Comparison of ENCODE assay signal across 17 cellular contexts in genomic region chr4:99714179-99714578, GRCh38. TPM values are rescaled to one million over a fixed set of nuclear protein-coding genes. Genes with fewer than 3 reads are reported as not detected.
DNase-seq lines count a peak whose midpoint lies in the region; ATAC-seq, FAIRE-seq and TF ChIP-seq lines count a peak whose summit lies in the region.
"Had no signal": no experiment of that assay in that cellular context is flagged by ENCODE, and none has a peak within 500 bp of the region (broad histone marks: within the 10 kb centered on the region; RNA-seq: fewer than 3 reads in every experiment).

No MANE protein-coding gene starts in this region.

- H3K27me3 ChIP-seq in body of pancreas (no peaks in the 10 kb centered on the region), mesendoderm (ENCODE audit: insufficient read depth, low read length, poor library complexity) (no peaks in the 10 kb centered on the region)
- H3K27me3 ChIP-seq: BLaER1 had no signal

- no peak overlapping the region for H3K56ac ChIP-seq in mesendoderm (ENCODE audit: low read length)

- no peak overlapping the region for H2AK5ac ChIP-seq in mesendoderm (ENCODE audit: low read length)

- no peak overlapping the region for H4K8ac ChIP-seq in mesendoderm (ENCODE audit: low read depth, low read length)

- H3K36me3 ChIP-seq in body of pancreas (replicated peaks in 1 of 2; ENCODE audit: insufficient read depth in 1 of 2, low read depth in 2 of 2): no peaks in the 10 kb centered on the region
- H3K36me3 ChIP-seq in mesendoderm (ENCODE audit: control insufficient read depth, insufficient read depth, low read length): no peaks in the 10 kb centered on the region
- H3K36me3 ChIP-seq: BLaER1, HAP-1 had no signal

- TF ChIP-seq POLR2A in A549 (IDR thresholded peaks at IDR 0.05; ENCODE audit: low read length): no peak
- no peak for TF ChIP-seq POLR2A in body of pancreas (IDR thresholded peaks at IDR 0.05)

- H3K79me1 ChIP-seq in mesendoderm (ENCODE audit: low read length): no peaks in the 10 kb centered on the region

- DNase-seq in DMS 273 (lab: John Stamatoyannopoulos, UW; ENCODE audit: unreplicated experiment): peak; percentile 19
- DNase-seq in DMS 273 treated with DMSO at 0.1 percent for 48 hours (lab: John Stamatoyannopoulos, UW): no peak
- no peak for DNase-seq in A549 (ENCODE audit: low read depth in 1 of 2, low spot score in 1 of 2)
- peak in 3 of 4 donors; percentile 8 to 29 (median 23) for DNase-seq in body of pancreas
- peak; percentile 33 for DNase-seq in mesendoderm
- no peak for DNase-seq in activated CD4-positive, alpha-beta T cell treated with anti-CD3 and anti-CD28 coated beads, Interleukin-2, amount 50 U/mL, for 1 hour
- no peak for DNase-seq in GF-D8 (lab: John Stamatoyannopoulos, UW)
- no peak for DNase-seq in NCI-H526 (lab: John Stamatoyannopoulos, UW)
- DNase-seq: CD4-positive, alpha-beta memory T cell; DMS79; GDM1 had no signal

- no peak overlapping the region for H3K4me3 ChIP-seq in A549
- H3K4me3 ChIP-seq in body of pancreas: no peak overlapping the region
- no peak overlapping the region for H3K4me3 ChIP-seq in mesendoderm (ENCODE audit: low read length)
- H3K4me3 ChIP-seq: BLaER1, HAP-1 had no signal

- FAIRE-seq in A549 (lab: Jason Lieb, UNC): no peak

- H3K27ac ChIP-seq in A549: no peak overlapping the region
- no peak overlapping the region for H3K27ac ChIP-seq in body of pancreas
- no peak overlapping the region for H3K27ac ChIP-seq in mesendoderm (ENCODE audit: low read depth, low read length)
- H3K27ac ChIP-seq: 22Rv1, BLaER1 had no signal

- ATAC-seq in A549 (no peak), body of pancreas (no peak)

- H4K5ac ChIP-seq in mesendoderm (ENCODE audit: low read length): no peak overlapping the region

- TF ChIP-seq EP300 in A549 (IDR thresholded peaks at IDR 0.05): no peak

- H2BK120ac ChIP-seq in mesendoderm (ENCODE audit: low read depth, low read length): no peak overlapping the region

- H3K79me2 ChIP-seq in mesendoderm (ENCODE audit: control insufficient read depth, insufficient read depth, low read length): no peaks in the 10 kb centered on the region

- no peak overlapping the region for H2BK15ac ChIP-seq in mesendoderm (replicated peaks; ENCODE audit: low read depth)

- CTCF ChIA-PET in A549 (lab: Yijun Ruan, JAX): interaction anchor here (1.6 kb wide), 1 partner anchor 9 kb away, joined by 5 read pairs; no protein-coding TSS in a partner anchor

- H3K23ac ChIP-seq in mesendoderm (ENCODE audit: low read length): no peak overlapping the region

- WGBS in A549 (ENCODE audit: missing lambda C conversion rate): 96% methylated on average over 4 of the region's 4 CpGs
- WGBS in body of pancreas, 2 donors: 69 to 71% methylated on average over 4 of the region's 4 CpGs
- WGBS in mesendoderm (ENCODE audit: extremely low coverage, insufficient coverage, low lambda C conversion rate): no CpG with 5 or more reads among the region's 4 CpGs

- intact Hi-C loops in body of pancreas (cut with DNase I): no loop called here

- peaks cover 4% of the 10 kb centered on the region; the same call in 1 of the 3 replicates for H3K4me1 ChIP-seq in A549
- H3K4me1 ChIP-seq in body of pancreas: peaks cover 31% of the 10 kb centered on the region
- peaks cover 7% of the 10 kb centered on the region for H3K4me1 ChIP-seq in mesendoderm (ENCODE audit: control insufficient read depth, low read depth, low read length)
- H3K4me1 ChIP-seq: BLaER1, HAP-1 had no signal

- H3K18ac ChIP-seq in mesendoderm (ENCODE audit: low read length): no peak overlapping the region

- H3K4me2 ChIP-seq in A549 (no peak overlapping the region), mesendoderm (ENCODE audit: low read length) (no peak overlapping the region)
- H3K4me2 ChIP-seq: BLaER1 had no signal

- no peak for TF ChIP-seq CTCF in A549 (IDR thresholded peaks at IDR 0.05)
- no peak for TF ChIP-seq CTCF in body of pancreas (IDR thresholded peaks at IDR 0.05)

- H2BK5ac ChIP-seq in mesendoderm (ENCODE audit: low read length): no peak overlapping the region

- H3K9ac ChIP-seq in mesendoderm (ENCODE audit: low read length): no peak overlapping the region
- H3K9ac ChIP-seq: BLaER1 had no signal

- H3K9me3 ChIP-seq in A549 (no peaks in the 10 kb centered on the region), body of pancreas (no peaks in the 10 kb centered on the region)
- H3K9me3 ChIP-seq: BLaER1, HAP-1 had no signal

- H3K4ac ChIP-seq in mesendoderm (ENCODE audit: low read depth, low read length): no peak overlapping the region

- no peak for TF ChIP-seq RAD21 in A549 (conservative IDR thresholded peaks at IDR 0.05 in 1 of 2, IDR thresholded peaks at IDR 0.05 in 1 of 2)

- POLR2A ChIA-PET in A549 (lab: Yijun Ruan, JAX): no interaction called here

TF ChIP-seq in A549, 52 proteins besides CTCF, POLR2A, EP300 and RAD21:
- TF ChIP-seq RARB (CRISPR knock-in tag; IDR thresholded peaks at IDR 0.05) (no peak), MAFK (IDR thresholded peaks at IDR 0.05; ENCODE audit: partially characterized antibody) (peak; percentile 58)

RNA-seq across cellular contexts. Expression of gene C4orf54, which starts 56.6 kb away (rescaled TPM):
- polyA plus RNA-seq in A549 (2011; rRNA removed) (not detected in 2 replicates), A549 (2017; fragmentation: RNase III; extraction: RNeasy Plus Mini Kit Qiagen cat#74134 plus additional on column Dnase treatment) (not detected in 3 replicates)
- polyA plus RNA-seq in A549 (2012; cell fraction: cytosol; rRNA removed): not detected in 2 replicates
- polyA plus RNA-seq in A549 (2012; cell fraction: nucleus; rRNA removed): not detected in 2 replicates
- polyA minus RNA-seq in A549 (2011; rRNA and poly(A)+ RNA removed): under 0.01 TPM in 1 of 2 replicates, not detected in the other
- total RNA-seq in body of pancreas: under 1 TPM in 1 of 2 donors, not detected in 1; under 0.01 TPM
- polyA plus RNA-seq in mesendoderm (2013, experiment 1 of 2): 0.03 TPM
- polyA plus RNA-seq in mesendoderm (2013, experiment 2 of 2): 0.03 TPM
- total RNA-seq: A673; CD4-positive, alpha-beta memory T cell had no signal
- polyA plus RNA-seq: AG04450; CD14-positive monocyte; CD4-positive, alpha-beta memory T cell had no signal

Comparison
In these comparisons a context has a peak if more than half of its experiments do, and no peak if none do; other contexts are left out.
1. DNase-seq: peak in DMS 273 (single experiment), body of pancreas (3 of 4) and mesendoderm (single experiment); none in DMS 273 treated with DMSO at 0.1 percent for 48 hours (single experiment), A549 (0 of 2), activated CD4-positive, alpha-beta T cell treated with anti-CD3 and anti-CD28 coated beads, Interleukin-2, amount 50 U/mL, for 1 hour (single experiment), GF-D8 (single experiment) and NCI-H526 (0 of 2).